8 cellular contexts compared by ENCODE assay signal in genomic region chr10:91006001-91006751, GRCh38.
DNase-seq lines count a peak whose midpoint lies in the region; ATAC-seq and TF ChIP-seq lines count a peak whose summit lies in the region.

No MANE protein-coding gene starts in this region.

- TF ChIP-seq POLR2A in vagina (IDR thresholded peaks at IDR 0.05) = no peak

- intact Hi-C loops in vagina (cut with DNase I) = loop anchor here (5.0 kb wide), 1 partner anchor 246 kb away; no protein-coding TSS in a partner anchor

- DNase-seq in Caki2 (ENCODE audit: low read depth) = peak; percentile 40
- DNase-seq in SJCRH30 = peak; percentile 43 to 74
- peak; percentile 2 to 49 (median 25) for DNase-seq in activated naive CD4-positive, alpha-beta T cell (lab: John Stamatoyannopoulos, UW)
- peak; percentile 64 for DNase-seq in germinal center (ENCODE audit: low spot score)
- DNase-seq in progenitor cell of endocrine pancreas (ENCODE audit: low spot score, unreplicated experiment) = peak; percentile 26
- no peak for DNase-seq in vagina (ENCODE audit: extremely low spot score in 2 of 2)

- TF ChIP-seq CTCF in progenitor cell of endocrine pancreas (IDR thresholded peaks at IDR 0.05; ENCODE audit: unreplicated experiment) = peak; percentile 85
- peak; percentile 64 to 94 (median 92) for TF ChIP-seq CTCF in vagina (IDR thresholded peaks at IDR 0.05)

- no peaks in the 10 kb centered on the region for H3K36me3 ChIP-seq in SJCRH30
- no peaks in the 10 kb centered on the region for H3K36me3 ChIP-seq in vagina

- H3K27ac Mint-ChIP-seq in IgD-negative memory B cell (peak overlapping the region in 2 of 3 donors; percentile 16 to 91), progenitor cell of endocrine pancreas (no peak overlapping the region)

- ATAC-seq in GM21360 (IDR thresholded peaks at IDR 0.05; ENCODE audit: unreplicated experiment) = peak; percentile 42

- H3K36me3 Mint-ChIP-seq in IgD-negative memory B cell = no peaks in the 10 kb centered on the region
- H3K36me3 Mint-ChIP-seq in progenitor cell of endocrine pancreas (ENCODE audit: insufficient read depth) = no peaks in the 10 kb centered on the region

- H3K27ac ChIP-seq in SJCRH30 = no peak overlapping the region
- H3K27ac ChIP-seq in vagina = peak overlapping the region; percentile 15

- peaks cover 2% of the 10 kb centered on the region for H3K27me3 Mint-ChIP-seq in IgD-negative memory B cell
- no peaks in the 10 kb centered on the region for H3K27me3 Mint-ChIP-seq in progenitor cell of endocrine pancreas

- H3K4me3 ChIP-seq in SJCRH30 (no peak overlapping the region), vagina (no peak overlapping the region)

- in situ Hi-C loops in Caki2 (cut with HindIII; ENCODE audit: low pct_unique_long_range_greater_than_20kb, low sequenced_read_pairs) = no loop called here

- H3K4me3 Mint-ChIP-seq in IgD-negative memory B cell (peak overlapping the region; percentile 7 to 85 (median 42)), progenitor cell of endocrine pancreas (ENCODE audit: low read depth) (no peak overlapping the region)

- H3K4me1 ChIP-seq in SJCRH30 (peaks cover 3% of the 10 kb centered on the region), vagina (no peaks in the 10 kb centered on the region)

- H3K9me3 ChIP-seq in SJCRH30 (replicated peaks) (no peaks in the 10 kb centered on the region), vagina (no peaks in the 10 kb centered on the region)

- no peaks in the 10 kb centered on the region for H3K27me3 ChIP-seq in SJCRH30
- no peaks in the 10 kb centered on the region for H3K27me3 ChIP-seq in vagina

- no peaks in the 10 kb centered on the region for H3K9me3 Mint-ChIP-seq in IgD-negative memory B cell
- no peaks in the 10 kb centered on the region for H3K9me3 Mint-ChIP-seq in progenitor cell of endocrine pancreas (ENCODE audit: low read depth)

- H3K4me1 Mint-ChIP-seq in IgD-negative memory B cell (peaks cover 18 to 31% (median 23%) of the 10 kb centered on the region in 3 donors), progenitor cell of endocrine pancreas (ENCODE audit: low read depth) (peaks cover 2% of the 10 kb centered on the region)

Comparison
In these comparisons a context has a peak if more than half of its experiments do, and no peak if none do; other contexts are left out.
1. DNase-seq: peak in Caki2 (single experiment), SJCRH30 (2 of 2), activated naive CD4-positive, alpha-beta T cell (4 of 4), germinal center (single experiment) and progenitor cell of endocrine pancreas (single experiment); none in vagina (0 of 2).